ENCODE assay signal across 16 cellular contexts in genomic region chr11:28939381-28939780, GRCh38.
DNase-seq lines count a peak whose midpoint lies in the region; ATAC-seq and TF ChIP-seq lines count a peak whose summit lies in the region.
"Had no signal": no experiment of that assay in that cellular context is flagged by ENCODE, and none has a peak within 500 bp of the region (broad histone marks: within the 10 kb centered on the region; RNA-seq: fewer than 3 reads in every experiment).

No MANE protein-coding gene starts in this region.

- no peak overlapping the region for H3K27ac ChIP-seq in psoas muscle
- no peak overlapping the region for H3K27ac ChIP-seq in naive thymus-derived CD4-positive, alpha-beta T cell (ENCODE audit: low read depth, low read length)
- H3K27ac ChIP-seq: HL-60 had no signal

- H3K36me3 ChIP-seq in psoas muscle (ENCODE audit: insufficient read depth in 1 of 2, low read depth in 1 of 2), result no peaks in the 10 kb centered on the region
- no peaks in the 10 kb centered on the region for H3K36me3 ChIP-seq in naive thymus-derived CD4-positive, alpha-beta T cell (ENCODE audit: control insufficient read depth in 2 of 3, insufficient read depth in 3 of 3, low read length in 3 of 3)

- no peaks in the 10 kb centered on the region for H3K9me3 ChIP-seq in psoas muscle
- no peaks in the 10 kb centered on the region for H3K9me3 ChIP-seq in naive thymus-derived CD4-positive, alpha-beta T cell (ENCODE audit: control insufficient read depth in 2 of 3, low read length in 3 of 3)

- H3K4me3 ChIP-seq in AG10803 (ENCODE audit: low read length) (no peak overlapping the region), psoas muscle (no peak overlapping the region)
- no peak overlapping the region for H3K4me3 ChIP-seq in naive thymus-derived CD4-positive, alpha-beta T cell (ENCODE audit: low read length)

- CTCF ChIA-PET in naive thymus-derived CD4-positive, alpha-beta T cell (lab: Charles Lee), result no interaction called here
- CTCF ChIA-PET in activated CD4-positive, alpha-beta memory T cell treated with anti-CD3 and anti-CD28 coated beads for 36 hours (lab: Charles Lee), result no interaction called here

- no peak for ATAC-seq in psoas muscle
- ATAC-seq in naive thymus-derived CD4-positive, alpha-beta T cell, result no peak

- WGBS in psoas muscle, 3 donors, result 52 to 58% (median 57%) methylated on average over 2 of the region's 2 CpGs

- POLR2A ChIA-PET in naive thymus-derived CD4-positive, alpha-beta T cell (lab: Charles Lee), result no interaction called here
- POLR2A ChIA-PET in activated CD4-positive, alpha-beta memory T cell treated with anti-CD3 and anti-CD28 coated beads for 36 hours (lab: Charles Lee), result no interaction called here

- H3K4me1 Mint-ChIP-seq in naive thymus-derived CD4-positive, alpha-beta T cell, result no peaks in the 10 kb centered on the region
- no peaks in the 10 kb centered on the region for H3K4me1 Mint-ChIP-seq in activated CD4-positive, alpha-beta memory T cell treated with anti-CD3 and anti-CD28 coated beads for 36 hours (ENCODE audit: low read depth)
- no peaks in the 10 kb centered on the region for H3K4me1 Mint-ChIP-seq in nephron progenitor cell
- H3K4me1 Mint-ChIP-seq: B cell had no signal

- peaks cover 0 to 47% (median 9%) of the 10 kb centered on the region in 11 donors for H3K9me3 Mint-ChIP-seq in naive thymus-derived CD4-positive, alpha-beta T cell
- H3K9me3 Mint-ChIP-seq in activated CD4-positive, alpha-beta memory T cell treated with anti-CD3 and anti-CD28 coated beads for 36 hours, result peaks cover 21% of the 10 kb centered on the region
- H3K9me3 Mint-ChIP-seq in nephron progenitor cell, result no peaks in the 10 kb centered on the region
- H3K9me3 Mint-ChIP-seq: HFFc6 had no signal

- no peak for TF ChIP-seq CTCF in AG10803 (conservative IDR thresholded peaks at IDR 0.05; ENCODE audit: low read length)
- TF ChIP-seq CTCF in psoas muscle (IDR thresholded peaks at IDR 0.05), result no peak
- TF ChIP-seq CTCF in nephron progenitor cell (IDR thresholded peaks at IDR 0.05), result no peak

- intact Hi-C loops in psoas muscle (cut with DNase I), result no loop called here
- intact Hi-C loops in naive thymus-derived CD4-positive, alpha-beta T cell (cut with micrococcal nuclease), result no loop called here
- intact Hi-C loops in activated CD4-positive, alpha-beta memory T cell treated with anti-CD3 and anti-CD28 coated beads for 36 hours (cut with micrococcal nuclease), result no loop called here

- H3K27me3 ChIP-seq in psoas muscle (ENCODE audit: insufficient read depth in 3 of 3, low read length in 2 of 3), result no peaks in the 10 kb centered on the region
- H3K27me3 ChIP-seq in naive thymus-derived CD4-positive, alpha-beta T cell (ENCODE audit: control insufficient read depth in 2 of 2, insufficient read depth in 2 of 2, low read length in 2 of 2), result no peaks in the 10 kb centered on the region

- no peak overlapping the region for H3K27ac Mint-ChIP-seq in naive thymus-derived CD4-positive, alpha-beta T cell
- H3K27ac Mint-ChIP-seq in activated CD4-positive, alpha-beta memory T cell treated with anti-CD3 and anti-CD28 coated beads for 36 hours, result no peak overlapping the region
- H3K27ac Mint-ChIP-seq in nephron progenitor cell, result no peak overlapping the region
- H3K27ac Mint-ChIP-seq: B cell; CD4-positive, alpha-beta T cell; HFFc6 had no signal

- H3K4me1 ChIP-seq in psoas muscle, result no peaks in the 10 kb centered on the region
- H3K4me1 ChIP-seq in naive thymus-derived CD4-positive, alpha-beta T cell (ENCODE audit: control insufficient read depth in 2 of 2, insufficient read depth in 2 of 2, low read length in 2 of 2), result no peaks in the 10 kb centered on the region

- DNase-seq in AG10803 (ENCODE audit: low read depth) (peak; percentile 64), GM04503 (ENCODE audit: low read depth) (peak; percentile 25), astrocyte of the hippocampus (ENCODE audit: low read depth, low spot score) (peak; percentile 68), psoas muscle (no peak), nephron progenitor cell (no peak)
- DNase-seq in naive thymus-derived CD4-positive, alpha-beta T cell, result no peak
- DNase-seq in activated CD4-positive, alpha-beta memory T cell treated with anti-CD3 and anti-CD28 coated beads for 36 hours, result no peak
- DNase-seq: C1 segment of cervical spinal cord; Calu3; CD4-positive, alpha-beta T cell; DMS 273 treated with DMSO at 0.1 percent for 48 hours; EL; HCEC 1CT; HFFc6 had no signal

- no peak overlapping the region for H3K4me3 Mint-ChIP-seq in naive thymus-derived CD4-positive, alpha-beta T cell
- H3K4me3 Mint-ChIP-seq in activated CD4-positive, alpha-beta memory T cell treated with anti-CD3 and anti-CD28 coated beads for 36 hours, result no peak overlapping the region
- H3K4me3 Mint-ChIP-seq in nephron progenitor cell, result no peak overlapping the region
- H3K4me3 Mint-ChIP-seq: B cell; CD4-positive, alpha-beta T cell; HFFc6 had no signal

- H3K36me3 Mint-ChIP-seq in naive thymus-derived CD4-positive, alpha-beta T cell, result no peaks in the 10 kb centered on the region
- no peaks in the 10 kb centered on the region for H3K36me3 Mint-ChIP-seq in activated CD4-positive, alpha-beta memory T cell treated with anti-CD3 and anti-CD28 coated beads for 36 hours
- H3K36me3 Mint-ChIP-seq in nephron progenitor cell (ENCODE audit: low read depth), result no peaks in the 10 kb centered on the region

- no peaks in the 10 kb centered on the region for H3K27me3 Mint-ChIP-seq in naive thymus-derived CD4-positive, alpha-beta T cell
- no peaks in the 10 kb centered on the region for H3K27me3 Mint-ChIP-seq in activated CD4-positive, alpha-beta memory T cell treated with anti-CD3 and anti-CD28 coated beads for 36 hours
- peaks cover 5% of the 10 kb centered on the region for H3K27me3 Mint-ChIP-seq in nephron progenitor cell (ENCODE audit: low read depth, poor library complexity)
- H3K27me3 Mint-ChIP-seq: B cell; CD4-positive, alpha-beta T cell had no signal

Comparison
In these comparisons a context has a peak if more than half of its experiments do, and no peak if none do; other contexts are left out.
1. DNase-seq: peak in AG10803 (single experiment), GM04503 (single experiment) and astrocyte of the hippocampus (single experiment); none in psoas muscle (0 of 2), naive thymus-derived CD4-positive, alpha-beta T cell (0 of 9), activated CD4-positive, alpha-beta memory T cell treated with anti-CD3 and anti-CD28 coated beads for 36 hours (single experiment) and nephron progenitor cell (single experiment).